In genomic region chr7:101681170-101682007, GRCh38 we compare ENCODE assay signal across 1 cellular context.
TF ChIP-seq lines count a peak whose summit lies in the region.

No MANE protein-coding gene starts in this region.

TF ChIP-seq in K562, 482 proteins besides CTCF, POLR2A, EP300 and RAD21 (continued from another document):
- no peak for TF ChIP-seq PBX2 (CRISPR knock-in tag; IDR thresholded peaks at IDR 0.05; ENCODE audit: low read depth)
- TF ChIP-seq PBX2 (tag; conservative IDR thresholded peaks at IDR 0.05; ENCODE audit: low read depth): no peak
- TF ChIP-seq RERE (CRISPR knock-in tag; IDR thresholded peaks at IDR 0.05; ENCODE audit: borderline replicate concordance): no peak
- TF ChIP-seq KDM4B (IDR thresholded peaks at IDR 0.05; ENCODE audit: borderline replicate concordance in 2 of 2, low read depth in 1 of 2): no peak
- TF ChIP-seq L3MBTL2 (IDR thresholded peaks at IDR 0.05): no peak
- TF ChIP-seq SREBF2 (CRISPR knock-in tag; IDR thresholded peaks at IDR 0.05): no peak
- TF ChIP-seq CBX1 (IDR thresholded peaks at IDR 0.05; ENCODE audit: low read depth): peak; percentile 28; the same call in 1 of the 2 replicates
- TF ChIP-seq HDAC3 (IDR thresholded peaks at IDR 0.05; ENCODE audit: borderline replicate concordance, partially characterized antibody): no peak
- no peak for TF ChIP-seq ETV5 (CRISPR knock-in tag; IDR thresholded peaks at IDR 0.05; ENCODE audit: low read depth)
- no peak for TF ChIP-seq POLR2H (tag; IDR thresholded peaks at IDR 0.05; ENCODE audit: low read depth)
- TF ChIP-seq ZNF695 (CRISPR knock-in tag; IDR thresholded peaks at IDR 0.05): no peak
- TF ChIP-seq BCOR (IDR thresholded peaks at IDR 0.05): peak; percentile 97
- no peak for TF ChIP-seq SNRNP70 (optimal IDR thresholded peaks at IDR 0.05; ENCODE audit: low read depth, low read length)
- no peak for TF ChIP-seq TSC22D4 (tag; IDR thresholded peaks at IDR 0.05)
- TF ChIP-seq ETS1 (conservative IDR thresholded peaks at IDR 0.05; ENCODE audit: control insufficient read depth, low read depth, low read length): no peak
- TF ChIP-seq XRCC5 (IDR thresholded peaks at IDR 0.05; ENCODE audit: low read depth, low read length): no peak
- no peak for TF ChIP-seq NEUROD1 (IDR thresholded peaks at IDR 0.05; ENCODE audit: borderline replicate concordance, low read depth, low read length, partially characterized antibody)
- no peak for TF ChIP-seq RBM34 (IDR thresholded peaks at IDR 0.05; ENCODE audit: borderline replicate concordance, insufficient read depth, low read length)
- no peak for TF ChIP-seq NCOA2 (IDR thresholded peaks at IDR 0.05; ENCODE audit: partially characterized antibody in 2 of 2)
- no peak for TF ChIP-seq GTF2B (IDR thresholded peaks at IDR 0.05; ENCODE audit: extremely low read depth, insufficient read length)
- peak; percentile 70 for TF ChIP-seq HDAC2 (IDR thresholded peaks at IDR 0.05)
- no peak for TF ChIP-seq CAMTA2 (CRISPR knock-in tag; conservative IDR thresholded peaks at IDR 0.05)
- TF ChIP-seq FOXA1 (IDR thresholded peaks at IDR 0.05; ENCODE audit: borderline replicate concordance): no peak
- no peak for TF ChIP-seq U2AF2 (optimal IDR thresholded peaks at IDR 0.05; ENCODE audit: low read depth, low read length)
- TF ChIP-seq ZFP36 (IDR thresholded peaks at IDR 0.05; ENCODE audit: low read depth, low read length, partially characterized antibody): peak; percentile 91
- no peak for TF ChIP-seq PML (IDR thresholded peaks at IDR 0.05; ENCODE audit: low read length)
- no peak for TF ChIP-seq TCF3 (CRISPR knock-in tag; IDR thresholded peaks at IDR 0.05)
- TF ChIP-seq MTA3 (IDR thresholded peaks at IDR 0.05; ENCODE audit: borderline replicate concordance): no peak
- 0 out of 2 replicates have a peak, but pooled peaks have one; percentile 17 for TF ChIP-seq NFIC (IDR thresholded peaks at IDR 0.05)
- no peak for TF ChIP-seq MIER1 (IDR thresholded peaks at IDR 0.05; ENCODE audit: low read depth)
- TF ChIP-seq CSDE1 (IDR thresholded peaks at IDR 0.05): no peak
- no peak for TF ChIP-seq LEF1 (IDR thresholded peaks at IDR 0.05)
- peak; percentile 86; the same call in 1 of the 2 replicates for TF ChIP-seq PTBP1 (IDR thresholded peaks at IDR 0.05; ENCODE audit: low read depth, low read length)
- TF ChIP-seq ZNF263 (CRISPR knock-in tag; IDR thresholded peaks at IDR 0.05; ENCODE audit: borderline replicate concordance): no peak
- TF ChIP-seq SNAPC5 (CRISPR knock-in tag; IDR thresholded peaks at IDR 0.05): no peak
- TF ChIP-seq RBM17 (IDR thresholded peaks at IDR 0.05; ENCODE audit: borderline replicate concordance, low read depth, low read length): no peak
- peak; percentile 98 for TF ChIP-seq RBM25 (IDR thresholded peaks at IDR 0.05; ENCODE audit: low read depth, low read length, severe bottlenecking)
- 0 out of 2 replicates have a peak, but pooled peaks have one; percentile 31 for TF ChIP-seq ESRRA (IDR thresholded peaks at IDR 0.05; ENCODE audit: borderline replicate concordance, low read depth)
- TF ChIP-seq HEY1 (CRISPR knock-in tag; IDR thresholded peaks at IDR 0.05; ENCODE audit: borderline replicate concordance): no peak
- no peak for TF ChIP-seq NFE2 (IDR thresholded peaks at IDR 0.05; ENCODE audit: low read depth)
- TF ChIP-seq SMAD2 (IDR thresholded peaks at IDR 0.05; ENCODE audit: low read depth, low read length): no peak
- no peak for TF ChIP-seq RNF2 (IDR thresholded peaks at IDR 0.05)
